8 cellular contexts compared by ENCODE assay signal in the genomic region with DNA sequence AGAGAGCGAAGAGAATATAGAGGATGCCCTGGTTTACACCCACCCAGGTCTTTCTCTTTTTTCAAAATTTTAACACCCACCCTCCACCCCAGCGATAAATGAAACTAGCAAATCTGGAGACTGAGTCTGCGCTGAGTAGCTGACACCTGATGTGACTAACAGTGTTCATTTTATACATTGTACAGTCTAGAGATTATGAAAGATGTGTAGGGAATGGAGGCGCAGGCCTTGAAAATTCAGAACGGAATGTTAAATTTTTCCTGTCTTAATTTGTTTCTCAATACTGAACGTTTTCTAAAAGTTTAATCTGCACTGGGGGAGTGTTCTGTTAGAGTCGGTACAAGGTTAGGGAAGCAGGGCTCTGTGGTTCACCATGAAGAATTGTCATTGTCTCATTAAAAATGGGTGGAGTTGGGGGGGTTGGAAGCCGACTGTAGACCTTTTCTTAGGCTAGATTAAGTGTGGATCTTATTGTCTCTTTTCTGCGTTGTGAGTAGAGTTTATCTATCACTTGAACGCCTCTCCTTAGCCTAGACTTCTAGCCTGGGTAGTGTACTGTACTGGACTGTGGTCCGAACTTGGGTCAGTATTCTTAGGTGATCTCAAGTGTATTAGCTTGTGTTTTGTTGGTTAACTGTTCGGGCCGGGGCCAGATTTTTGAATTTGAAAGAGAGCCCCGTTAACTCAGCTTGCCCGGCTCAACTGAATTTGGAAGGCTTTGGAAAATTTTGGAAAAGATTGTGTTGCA. TPM values are rescaled to one million over a fixed set of nuclear protein-coding genes. Genes with fewer than 3 reads are reported as not detected.
DNase-seq lines count a peak whose midpoint lies in the region; ATAC-seq and TF ChIP-seq lines count a peak whose summit lies in the region.

No MANE protein-coding gene starts in this region.

- ATAC-seq in GM21526 (IDR thresholded peaks at IDR 0.05; ENCODE audit: low FRiP score, unreplicated experiment): no peak
- no peak for ATAC-seq in GM19463 (IDR thresholded peaks at IDR 0.05; ENCODE audit: unreplicated experiment)
- ATAC-seq in HG03571 (IDR thresholded peaks at IDR 0.05; ENCODE audit: unreplicated experiment): no peak

- H3K4me2 ChIP-seq in KMS-11 (peak overlapping the region; percentile 93), mammary epithelial cell (ENCODE audit: insufficient read depth, low read depth, low read length) (peak overlapping the region; percentile 75)

- dilution Hi-C loops in mammary epithelial cell (cut with HindIII; ENCODE audit: low sequenced_read_pairs): no loop called here

- BruUV-seq in mammary epithelial cell (replicated peaks; lab: Mats Ljungman, UMichigan): no TSS peak

- H3K9ac ChIP-seq in KMS-11 (peak overlapping the region; percentile 79; the same call in 1 of the 2 replicates), mammary epithelial cell (ENCODE audit: insufficient read depth, low read length) (peak overlapping the region; percentile 88)

- H3K4me1 ChIP-seq in KMS-11 (ENCODE audit: low read depth, poor library complexity, severe bottlenecking) (peaks cover 32% of the 10 kb centered on the region), mammary epithelial cell (ENCODE audit: insufficient read depth, low read length) (peaks cover 27% of the 10 kb centered on the region), mesodermal cell (ENCODE audit: control insufficient read depth, insufficient read depth, low read length, poor library complexity, severe bottlenecking) (peaks cover 23% of the 10 kb centered on the region)

- H3K4me3 ChIP-seq in KMS-11 (IDR thresholded peaks at IDR 0.05; ENCODE audit: insufficient read depth, low read depth, low read length) (peak overlapping the region; percentile 50), mammary epithelial cell (replicated peaks in 1 of 3; ENCODE audit: insufficient read depth in 1 of 3, low read depth in 2 of 3, low read length in 3 of 3) (peak overlapping the region; percentile 60 to 85 (median 67)), mesodermal cell (ENCODE audit: extremely low read depth, insufficient read depth, low read length, poor library complexity, severe bottlenecking) (peak overlapping the region; percentile 79)

- H3K79me2 ChIP-seq in KMS-11 (ENCODE audit: insufficient read depth, low read depth): peaks cover 50% of the 10 kb centered on the region
- H3K79me2 ChIP-seq in mammary epithelial cell (ENCODE audit: insufficient read depth, low read length): peaks cover 67% of the 10 kb centered on the region

- WGBS in mammary epithelial cell (ENCODE audit: low coverage, missing lambda C conversion rate): 5% methylated on average over 15 of the region's 15 CpGs
- 13 to 22% methylated on average over 10 to 11 of the region's 15 CpGs for WGBS in mesodermal cell (ENCODE audit: insufficient coverage in 2 of 2), 2 experiments

- H2AFZ ChIP-seq in KMS-11 (ENCODE audit: low read depth) (no peak overlapping the region), mammary epithelial cell (ENCODE audit: low read depth, low read length) (no peak overlapping the region)

- CTCF ChIA-PET in mammary epithelial cell (lab: Charles Lee; ENCODE audit: low non-redundant PET): interaction anchor here (0.5 kb wide), 1 partner anchor 60 kb away, joined by 8 read pairs; no protein-coding TSS in a partner anchor

- intact Hi-C loops in mammary epithelial cell (cut with micrococcal nuclease): loop anchor here (1.0 to 5.0 kb wide), 6 partner anchors 37 to 357 kb away; a partner anchor contains a TSS

- TF ChIP-seq CTCF in KMS-11 (conservative IDR thresholded peaks at IDR 0.05; ENCODE audit: low read depth, low read length) (no peak), mammary epithelial cell (conservative IDR thresholded peaks at IDR 0.05 in 1 of 2, IDR thresholded peaks at IDR 0.05 in 1 of 2; ENCODE audit: extremely low read depth in 1 of 2, insufficient read depth in 1 of 2, low read depth in 1 of 2, low read length in 2 of 2) (no peak), GM13976 (IDR thresholded peaks at IDR 0.05; ENCODE audit: borderline replicate concordance, control extremely low read depth, extremely low read depth, insufficient read depth, missing control alignments) (no peak)

- peak; percentile 40 for DNase-seq in Ammon's horn (ENCODE audit: low spot score)
- DNase-seq in mammary epithelial cell: no peak
- DNase-seq in GM13976 (ENCODE audit: low spot score): no peak

- H3K36me3 ChIP-seq in KMS-11 (ENCODE audit: insufficient read depth) (no peaks in the 10 kb centered on the region), mammary epithelial cell (ENCODE audit: insufficient read depth, low read length) (peaks cover 4% of the 10 kb centered on the region), mesodermal cell (ENCODE audit: control insufficient read depth, insufficient read depth, low read length) (peaks cover 26% of the 10 kb centered on the region)

- H3K27ac ChIP-seq in KMS-11 (no peak overlapping the region), mammary epithelial cell (ENCODE audit: insufficient read depth, low read depth, low read length) (peak overlapping the region; percentile 76), mesodermal cell (ENCODE audit: low read depth, low read length, severe bottlenecking) (no peak overlapping the region)

- H3K27me3 ChIP-seq in KMS-11 (ENCODE audit: insufficient read depth, low read depth) (no peaks in the 10 kb centered on the region), mammary epithelial cell (ENCODE audit: insufficient read depth, low read length) (no peaks in the 10 kb centered on the region)

- H3K9me3 ChIP-seq in mammary epithelial cell (replicated peaks; ENCODE audit: insufficient read depth, low read length): no peaks in the 10 kb centered on the region
- no peaks in the 10 kb centered on the region for H3K9me3 ChIP-seq in mesodermal cell (ENCODE audit: control insufficient read depth, low read length)

- in situ Hi-C loops in mammary epithelial cell (cut with MboI; ENCODE audit: low sequenced_read_pairs in 2 of 2) (loop anchor here (5.0 to 25.0 kb wide), 6 partner anchors 38 to 355 kb away; no protein-coding TSS in a partner anchor), GM13976 (cut with MboI; ENCODE audit: low sequenced_read_pairs, unreplicated experiment) (no loop called here)

- H4K20me1 ChIP-seq in KMS-11 (ENCODE audit: insufficient read depth): 0 out of 2 replicates have a peak, but pooled peaks cover 11% of the 10 kb centered on the region
- no peaks in the 10 kb centered on the region for H4K20me1 ChIP-seq in mammary epithelial cell (ENCODE audit: insufficient read depth, low read length)

RNA-seq across cellular contexts. Expression of a gene that starts 1.9 kb away (rescaled TPM):
- total RNA-seq in mammary epithelial cell: 100 to 1,000 TPM in 1 of 2 donors, 10 to 100 TPM in 1; 65.2 to 212 TPM
- polyA plus RNA-seq in mammary epithelial cell: 119 TPM
- 294 TPM for polyA minus RNA-seq in mammary epithelial cell
- 163 TPM for polyA plus RNA-seq in mesodermal cell (2013, experiment 1 of 2)
- polyA plus RNA-seq in mesodermal cell (2013, experiment 2 of 2): 152 TPM
